ENCODE assay signal across 37 cellular contexts in genomic region chr2:225083276-225083675, GRCh38.
"Had no signal": no experiment of that assay in that cellular context is flagged by ENCODE, and none has a peak within 500 bp of the region (broad histone marks: within the 10 kb centered on the region; RNA-seq: fewer than 3 reads in every experiment).

No MANE protein-coding gene starts in this region.

- H3K27me3 ChIP-seq: adrenal gland, body of pancreas, breast epithelium, SJCRH30 had no signal

- FAIRE-seq: astrocyte had no signal

- H3K9me3 ChIP-seq: adrenal gland, body of pancreas, breast epithelium, SJCRH30 had no signal

- ATAC-seq: activated naive CD4-positive, alpha-beta T cell treated with anti-CD3 and anti-CD28 coated beads, Interleukin-2, amount 50 U/mL, for 72 hours; activated T-cell treated with anti-CD3 and anti-CD28 coated beads, Interleukin-2, amount 50 U/mL, for 4 hours; body of pancreas had no signal

- H3K36me3 Mint-ChIP-seq: activated CD4-positive, alpha-beta memory T cell treated with anti-CD3 and anti-CD28 coated beads for 36 hours; activated naive CD4-positive, alpha-beta T cell treated with anti-CD3 and anti-CD28 coated beads, Interleukin-2, amount 50 U/mL, for 72 hours had no signal

- H3K4me3 Mint-ChIP-seq: activated B cell treated with CpG ODN at 0.5 μM for 24 hours; activated CD4-positive, alpha-beta memory T cell treated with anti-CD3 and anti-CD28 coated beads for 36 hours; activated naive CD4-positive, alpha-beta T cell treated with anti-CD3 and anti-CD28 coated beads for 36 hours; activated T-cell treated with anti-CD3 and anti-CD28 coated beads, Interleukin-2, amount 50 U/mL, for 4 hours; activated T-helper 1 cell treated with anti-CD3 and anti-CD28 coated beads, Interleukin-12 subunit alpha, Interleukin-12 subunit beta, Interleukin-2, Interleukin-4 antibody, amounts not matched to agents 30 ng/mL and 10 ng/mL and 1 ng/mL, durations not matched to agents 14 hours and 24 hours and 36 hours had no signal

- H3K27ac ChIP-seq: adrenal gland, body of pancreas, breast epithelium, KMS-11, PC-9, SJCRH30, SK-N-MC, VCaP had no signal

- H3K4me1 ChIP-seq: adrenal gland, body of pancreas, breast epithelium, SJCRH30 had no signal

- H3K4me1 Mint-ChIP-seq: activated B cell treated with CpG ODN at 0.5 μM for 24 hours had no signal

- H3K4me3 ChIP-seq: adrenal gland, body of pancreas, breast epithelium, PC-9, SJCRH30, SK-N-MC had no signal

- H3K36me3 ChIP-seq: adrenal gland, breast epithelium, SJCRH30 had no signal

- H3K27ac Mint-ChIP-seq: activated B cell treated with CpG ODN at 0.5 μM for 24 hours; activated CD4-positive, alpha-beta memory T cell treated with anti-CD3 and anti-CD28 coated beads for 36 hours; activated naive CD4-positive, alpha-beta T cell treated with anti-CD3 and anti-CD28 coated beads for 36 hours; activated naive CD4-positive, alpha-beta T cell treated with anti-CD3 and anti-CD28 coated beads, Interleukin-2, amount 50 U/mL, for 72 hours; activated T-helper 1 cell treated with anti-CD3 and anti-CD28 coated beads, Interleukin-12 subunit alpha, Interleukin-12 subunit beta, Interleukin-2, Interleukin-4 antibody, amounts not matched to agents 30 ng/mL and 10 ng/mL and 1 ng/mL, durations not matched to agents 14 hours and 24 hours and 36 hours had no signal

- H3K9me3 Mint-ChIP-seq: activated B cell treated with CpG ODN at 0.5 μM for 24 hours; activated CD4-positive, alpha-beta memory T cell treated with anti-CD3 and anti-CD28 coated beads for 36 hours; activated naive CD4-positive, alpha-beta T cell treated with anti-CD3 and anti-CD28 coated beads for 36 hours; activated naive CD4-positive, alpha-beta T cell treated with anti-CD3 and anti-CD28 coated beads, Interleukin-2, amount 50 U/mL, for 72 hours; activated T-cell treated with anti-CD3 and anti-CD28 coated beads, Interleukin-2, amount 50 U/mL, for 4 hours; activated T-helper 1 cell treated with anti-CD3 and anti-CD28 coated beads, Interleukin-12 subunit alpha, Interleukin-12 subunit beta, Interleukin-2, Interleukin-4 antibody, amounts not matched to agents 30 ng/mL and 10 ng/mL and 1 ng/mL, durations not matched to agents 14 hours and 24 hours and 36 hours had no signal

- DNase-seq: activated B cell treated with CpG ODN at 0.5 μM for 24 hours; activated CD4-positive, alpha-beta memory T cell treated with anti-CD3 and anti-CD28 coated beads for 36 hours; activated CD4-positive, alpha-beta T cell treated with anti-CD3 and anti-CD28 coated beads for 4 hours; activated CD4-positive, alpha-beta T cell treated with anti-CD3 and anti-CD28 coated beads, Interleukin-2, amount 50 U/mL, for 1 hour; activated CD4-positive, CD25-positive, alpha-beta regulatory T cell treated with anti-CD3 and anti-CD28 coated beads, Interleukin-2, amount 50 U/mL, for 72 hours; activated CD8-positive, alpha-beta memory T cell treated with anti-CD3 and anti-CD28 coated beads, Interleukin-2, amount 50 U/mL, for 4 hours; activated gamma-delta T cell treated with Interleukin-2 at 50 U/mL for 16 hours; activated naive CD4-positive, alpha-beta T cell treated with anti-CD3 and anti-CD28 coated beads for 36 hours; activated T-cell treated with anti-CD3 and anti-CD28 coated beads for 4 hours; activated T-cell treated with anti-CD3 and anti-CD28 coated beads, Interleukin-2, amount 50 U/mL, for 4 hours; adrenal gland; body of pancreas; central memory CD4-positive, alpha-beta T cell; MM.1S; MV-4-11; NCI-H1092; NCI-H1436 treated with DMSO at 0.1 percent for 48 hours; NCI-H1694 treated with DMSO at 0.1 percent for 48 hours; NCI-H2029; NCI-H2107; NCI-H2171; NCI-H510A; NCI-H526; NCI-H748 treated with DMSO at 0.1 percent for 48 hours; NK-92 treated with Interleukin-12 subunit alpha and Interleukin-12 subunit beta, amount 100 ng/mL, for 24 hours; PC-9; SHP77; SJCRH30; T-helper 2 cell; T-helper 9 cell had no signal

- H3K27me3 Mint-ChIP-seq: activated B cell treated with CpG ODN at 0.5 μM for 24 hours; activated CD4-positive, alpha-beta memory T cell treated with anti-CD3 and anti-CD28 coated beads for 36 hours had no signal
